22 cellular contexts compared by ENCODE assay signal in genomic region chr3:188567478-188568195, GRCh38.
"Had no signal": no experiment of that assay in that cellular context is flagged by ENCODE, and none has a peak within 500 bp of the region (broad histone marks: within the 10 kb centered on the region; RNA-seq: fewer than 3 reads in every experiment).

No MANE protein-coding gene starts in this region.

- H3K4me1 ChIP-seq: colonic mucosa, foreskin keratinocyte had no signal

- DNase-seq: activated CD4-positive, alpha-beta T cell treated with anti-CD3 and anti-CD28 coated beads for 48 hours; activated CD4-positive, CD25-positive, alpha-beta regulatory T cell; activated CD8-positive, alpha-beta T cell treated with anti-CD3 and anti-CD28 coated beads for 36 hours; activated naive CD4-positive, alpha-beta T cell; activated naive CD8-positive, alpha-beta T cell treated with anti-CD3 and anti-CD28 coated beads for 36 hours; activated T-cell treated with anti-CD3 and anti-CD28 coated beads, Interleukin-2, amount 50 U/mL, for 1 hour; central memory CD4-positive, alpha-beta T cell; colonic mucosa; effector CD8-positive, alpha-beta T cell; foreskin keratinocyte; islet precursor cell; left colon; nephron progenitor cell; nucleus accumbens; stimulated activated CD4-positive, alpha-beta T cell treated with anti-CD3 and anti-CD28 coated beads, Interleukin-12 subunit alpha, Interleukin-12 subunit beta, amount 100 ng/mL, for 4 hours; stimulated activated CD4-positive, alpha-beta T cell treated with anti-CD3 and anti-CD28 coated beads, Interleukin-1b, Interleukin-23, amount 100 ng/mL, for 48 hours; stimulated activated CD8-positive, alpha-beta memory T cell treated with anti-CD3 and anti-CD28 coated beads, Interleukin-4, amount 100 ng/mL, for 48 hours; stimulated activated naive CD4-positive, alpha-beta T cell; T-helper 1 cell; T-helper 9 cell had no signal

- H3K36me3 ChIP-seq: colonic mucosa had no signal

- H3K9me3 ChIP-seq: colonic mucosa had no signal

- H3K4me2 ChIP-seq: hepatocyte had no signal

- H3K27ac ChIP-seq: colonic mucosa, foreskin keratinocyte, hepatocyte had no signal

- H3K4me3 ChIP-seq: colonic mucosa, hepatocyte, lung had no signal

- H3K27me3 ChIP-seq: colonic mucosa, foreskin keratinocyte, hepatocyte had no signal
